In the genomic region with DNA sequence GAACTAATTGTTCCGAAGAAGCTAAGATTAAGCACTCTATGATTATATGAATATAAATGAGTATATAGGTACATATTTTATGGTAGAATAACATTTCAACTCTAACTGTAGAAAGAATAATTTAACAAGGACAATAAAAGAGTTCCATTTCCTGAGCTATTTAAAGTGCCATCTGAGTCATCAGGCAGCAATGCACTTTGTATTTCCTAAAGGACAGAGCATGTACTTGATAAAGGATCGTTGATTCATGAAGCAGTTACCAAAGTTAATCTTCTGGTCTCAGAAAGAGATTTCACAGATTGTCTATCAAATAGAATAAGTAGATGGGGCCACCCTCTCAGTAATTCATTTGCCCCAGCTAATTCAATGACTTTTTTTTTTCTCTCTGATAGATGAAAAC, we compare ENCODE assay signal across 18 cellular contexts.
DNase-seq lines count a peak whose midpoint lies in the region; ATAC-seq, FAIRE-seq and TF ChIP-seq lines count a peak whose summit lies in the region.
"Had no signal": no experiment of that assay in that cellular context is flagged by ENCODE, and none has a peak within 500 bp of the region (broad histone marks: within the 10 kb centered on the region; RNA-seq: fewer than 3 reads in every experiment).

No MANE protein-coding gene starts in this region.

- no peak overlapping the region for H3K4me2 ChIP-seq in HCT116 (ENCODE audit: low read length)
- peak overlapping the region; percentile 76 for H3K4me2 ChIP-seq in endothelial cell of umbilical vein (ENCODE audit: insufficient read depth, low read length)

- dilution Hi-C loops in endothelial cell of umbilical vein (cut with MboI; ENCODE audit: extremely low pct_ligation_motif_present, low sequenced_read_pairs): no loop called here

- RAD21 ChIA-PET in HCT116 (lab: Charles Lee; ENCODE audit: low non-redundant PET in 1 of 2, low total read pairs in 2 of 2, uncharacterized antibody in 2 of 2, unreplicated experiment in 2 of 2): no interaction called here

- H3K9ac ChIP-seq in HCT116 (ENCODE audit: low read length): no peak overlapping the region
- H3K9ac ChIP-seq in endothelial cell of umbilical vein (replicated peaks; ENCODE audit: extremely low read depth, insufficient read depth, low read length): peak overlapping the region; percentile 9

- H3K9me1 ChIP-seq in endothelial cell of umbilical vein (replicated peaks; ENCODE audit: control insufficient read depth, extremely low read depth, insufficient read depth, low read length): no peaks in the 10 kb centered on the region

- TF ChIP-seq RAD21 in HCT116 (IDR thresholded peaks at IDR 0.05; ENCODE audit: low read depth): no peak

- no peak overlapping the region for H3K4me3 ChIP-seq in HCT116 (replicated peaks in 1 of 2; ENCODE audit: low read depth in 1 of 2, low read length in 2 of 2)
- no peak overlapping the region for H3K4me3 ChIP-seq in endothelial cell of umbilical vein (replicated peaks in 1 of 3; ENCODE audit: insufficient read depth in 1 of 3, low read depth in 1 of 3, low read length in 3 of 3)
- H3K4me3 ChIP-seq in mesodermal cell (ENCODE audit: extremely low read depth, insufficient read depth, low read length, poor library complexity, severe bottlenecking): no peak overlapping the region
- no peak overlapping the region for H3K4me3 ChIP-seq in stomach
- H3K4me3 ChIP-seq: lower lobe of right lung had no signal

- H3K36me3 ChIP-seq in HCT116 (ENCODE audit: control insufficient read depth in 1 of 2, insufficient read depth in 2 of 2, low read length in 2 of 2) (no peaks in the 10 kb centered on the region), endothelial cell of umbilical vein (ENCODE audit: control insufficient read depth in 2 of 2, extremely low read depth in 1 of 2, insufficient read depth in 2 of 2, low read length in 2 of 2) (no peaks in the 10 kb centered on the region), mesodermal cell (ENCODE audit: control insufficient read depth, insufficient read depth, low read length) (no peaks in the 10 kb centered on the region), stomach (no peaks in the 10 kb centered on the region)
- H3K36me3 ChIP-seq: lower lobe of right lung had no signal

- CTCF ChIA-PET in HCT116 (lab: Charles Lee) (no interaction called here), endothelial cell of umbilical vein (lab: Charles Lee) (no interaction called here)

- DNase-seq in HCT116 (ENCODE audit: low read depth, low spot score): no peak
- peak; percentile 53 for DNase-seq in RCC 7860 (ENCODE audit: low spot score)
- peak; percentile 21 for DNase-seq in endothelial cell of umbilical vein (ENCODE audit: low read depth, low spot score)
- no peak for DNase-seq in NCI-H2107 treated with DMSO at 0.1 percent for 48 hours (lab: John Stamatoyannopoulos, UW; ENCODE audit: unreplicated experiment)
- DNase-seq in omental fat pad (ENCODE audit: low spot score): no peak
- DNase-seq in stomach: no peak
- no peak for DNase-seq in D721Med (ENCODE audit: insufficient read length, low spot score)
- DNase-seq: amygdala; effector memory CD8-positive, alpha-beta T cell; GOT3; lower lobe of right lung; MV-4-11; NCI-H345; substantia nigra had no signal

- ATAC-seq in HCT116 (no peak), omental fat pad (ENCODE audit: low FRiP score) (no peak)
- ATAC-seq: effector memory CD8-positive, alpha-beta T cell; lower lobe of right lung had no signal

- H3K27me3 ChIP-seq in HCT116 (ENCODE audit: insufficient read depth, low read length) (no peaks in the 10 kb centered on the region), endothelial cell of umbilical vein (ENCODE audit: control insufficient read depth in 2 of 2, insufficient read depth in 2 of 2, low read length in 2 of 2) (no peaks in the 10 kb centered on the region), stomach (no peaks in the 10 kb centered on the region)

- peak; percentile 59 for FAIRE-seq in RCC 7860 (lab: Jason Lieb, UNC)
- FAIRE-seq in endothelial cell of umbilical vein (lab: Jason Lieb, UNC): no peak
- FAIRE-seq in D721Med (lab: Jason Lieb, UNC): no peak
- FAIRE-seq: G401.6, GM18507 had no signal

- TF ChIP-seq POLR2A in HCT116 (IDR thresholded peaks at IDR 0.05; ENCODE audit: borderline replicate concordance, extremely low read depth, insufficient read depth, insufficient read length) (no peak), endothelial cell of umbilical vein (IDR thresholded peaks at IDR 0.05; ENCODE audit: low read depth, low read length) (no peak), stomach (IDR thresholded peaks at IDR 0.05) (no peak)

- no peaks in the 10 kb centered on the region for H3K9me2 ChIP-seq in HCT116 (ENCODE audit: insufficient read depth)

- H3K79me2 ChIP-seq in HCT116 (ENCODE audit: insufficient read depth, low read length): no peaks in the 10 kb centered on the region
- no peaks in the 10 kb centered on the region for H3K79me2 ChIP-seq in endothelial cell of umbilical vein (ENCODE audit: control insufficient read depth, insufficient read depth, low read length)

- intact Hi-C loops in HCT116 (cut with micrococcal nuclease) (no loop called here), endothelial cell of umbilical vein (cut with micrococcal nuclease) (no loop called here), stomach (cut with DNase I; ENCODE audit: low total_unique reads) (no loop called here)

- H3K27ac ChIP-seq in HCT116 (ENCODE audit: low read depth, low read length) (no peak overlapping the region), endothelial cell of umbilical vein (ENCODE audit: insufficient read depth, low read depth, low read length) (peak overlapping the region; percentile 23), mesodermal cell (ENCODE audit: low read depth, low read length, severe bottlenecking) (peak overlapping the region; percentile 72), stomach (no peak overlapping the region)
- H3K27ac ChIP-seq: HL-60, lower lobe of right lung had no signal

- no peak for TF ChIP-seq CTCF in HCT116 (IDR thresholded peaks at IDR 0.05 in 2 of 3, conservative IDR thresholded peaks at IDR 0.05 in 1 of 3; ENCODE audit: borderline replicate concordance in 1 of 3, insufficient read depth in 1 of 3, low read depth in 2 of 3, low read length in 2 of 3)
- no peak for TF ChIP-seq CTCF in endothelial cell of umbilical vein (IDR thresholded peaks at IDR 0.05; ENCODE audit: extremely low read depth in 1 of 2, insufficient read depth in 1 of 2, low read depth in 1 of 2, low read length in 2 of 2)
- no peak for TF ChIP-seq CTCF in omental fat pad (IDR thresholded peaks at IDR 0.05)
- TF ChIP-seq CTCF in stomach (IDR thresholded peaks at IDR 0.05): no peak
- no peak for TF ChIP-seq CTCF in D721Med (IDR thresholded peaks at IDR 0.05; ENCODE audit: insufficient read depth, missing control alignments)

- no peak for TF ChIP-seq EP300 in stomach (IDR thresholded peaks at IDR 0.05)

- H3K9me3 ChIP-seq in HCT116 (ENCODE audit: control insufficient read depth in 1 of 2, insufficient read depth in 1 of 2, low read depth in 1 of 2, low read length in 2 of 2): peaks cover 21% of the 10 kb centered on the region in 2 experiments; a peak in 3 of 4 replicates
- no peaks in the 10 kb centered on the region for H3K9me3 ChIP-seq in endothelial cell of umbilical vein (replicated peaks; ENCODE audit: control insufficient read depth, insufficient read depth, low read length)
- H3K9me3 ChIP-seq in mesodermal cell (ENCODE audit: control insufficient read depth, low read length): no peaks in the 10 kb centered on the region
- H3K9me3 ChIP-seq in stomach: peaks cover 0 to 4% (median 0%) of the 10 kb centered on the region in 4 donors
- H3K9me3 ChIP-seq: lower lobe of right lung had no signal

- POLR2A ChIA-PET in HCT116 (lab: Charles Lee) (no interaction called here), endothelial cell of umbilical vein (lab: Charles Lee) (no interaction called here)

- no peaks in the 10 kb centered on the region for H3K4me1 ChIP-seq in HCT116 (ENCODE audit: control insufficient read depth in 1 of 2, insufficient read depth in 2 of 2, low read length in 2 of 2)
- peaks cover 22% of the 10 kb centered on the region for H3K4me1 ChIP-seq in endothelial cell of umbilical vein (ENCODE audit: control insufficient read depth, extremely low read depth, insufficient read depth, low read length)
- peaks cover 31% of the 10 kb centered on the region for H3K4me1 ChIP-seq in mesodermal cell (ENCODE audit: control insufficient read depth, insufficient read depth, low read length, poor library complexity, severe bottlenecking)
- H3K4me1 ChIP-seq in stomach: no peaks in the 10 kb centered on the region
- H3K4me1 ChIP-seq: lower lobe of right lung had no signal

- BruUV-seq in HCT116 (replicated peaks; lab: Mats Ljungman, UMichigan) (no TSS peak), endothelial cell of umbilical vein (replicated peaks; lab: Mats Ljungman, UMichigan) (no TSS peak)

- H2AFZ ChIP-seq in HCT116 (ENCODE audit: low read depth, low read length, poor library complexity, severe bottlenecking) (no peak overlapping the region), endothelial cell of umbilical vein (ENCODE audit: low read depth, low read length) (no peak overlapping the region)

- no peaks in the 10 kb centered on the region for H4K20me1 ChIP-seq in HCT116 (ENCODE audit: insufficient read depth)
- no peaks in the 10 kb centered on the region for H4K20me1 ChIP-seq in endothelial cell of umbilical vein (replicated peaks; ENCODE audit: control insufficient read depth, extremely low read depth, insufficient read depth, low read length)

- 45% methylated on average over 1 of the region's 2 CpGs; no CpG with 5 or more reads in 1 of the 2 experiments for WGBS in mesodermal cell (ENCODE audit: insufficient coverage in 2 of 2), 2 experiments
- WGBS in stomach, 5 donors: 50 to 62% (median 60%) methylated on average over 2 of the region's 2 CpGs

TF ChIP-seq in endothelial cell of umbilical vein, 7 proteins besides CTCF, POLR2A, EP300 and RAD21:
- TF ChIP-seq JUN (IDR thresholded peaks at IDR 0.05; ENCODE audit: borderline replicate concordance, insufficient read depth, insufficient read length, low read depth) (no peak), FOS (IDR thresholded peaks at IDR 0.05; ENCODE audit: borderline replicate concordance, insufficient read depth, low read length) (peak; percentile 11), GATA2 (IDR thresholded peaks at IDR 0.05; ENCODE audit: insufficient read depth, insufficient read length, low read depth, low read length) (peak; percentile 38), EZH2 (IDR thresholded peaks at IDR 0.05; ENCODE audit: borderline replicate concordance, low read depth, low read length, severe bottlenecking) (no peak), POLR2AphosphoS5 (IDR thresholded peaks at IDR 0.05; ENCODE audit: insufficient read depth, low read depth, low read length) (no peak), MYC (IDR thresholded peaks at IDR 0.05; ENCODE audit: low read depth, low read length) (no peak)
- TF ChIP-seq, protein P1, sequence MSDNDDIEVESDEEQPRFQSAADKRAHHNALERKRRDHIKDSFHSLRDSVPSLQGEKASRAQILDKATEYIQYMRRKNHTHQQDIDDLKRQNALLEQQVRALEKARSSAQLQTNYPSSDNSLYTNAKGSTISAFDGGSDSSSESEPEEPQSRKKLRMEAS (IDR thresholded peaks at IDR 0.05; ENCODE audit: insufficient read depth, insufficient read length): no peak
TF ChIP-seq in endothelial cell of umbilical vein: peak in this region for 2.

Comparison
In these comparisons a context has a peak if more than half of its experiments do, and no peak if none do; other contexts are left out.
1. DNase-seq: peak in RCC 7860 (single experiment) and endothelial cell of umbilical vein (single experiment); none in HCT116 (single experiment), NCI-H2107 treated with DMSO at 0.1 percent for 48 hours (single experiment), omental fat pad (single experiment), stomach (single experiment) and D721Med (single experiment).
2. H3K27ac ChIP-seq: peak in endothelial cell of umbilical vein (single experiment) and mesodermal cell (single experiment); none in HCT116 (single experiment) and stomach (0 of 5).